Comparison of ENCODE assay signal across 13 cellular contexts in genomic region chr7:80106498-80107113, GRCh38. TPM values are rescaled to one million over a fixed set of nuclear protein-coding genes. Genes with fewer than 3 reads are reported as not detected.
DNase-seq lines count a peak whose midpoint lies in the region; ATAC-seq and TF ChIP-seq lines count a peak whose summit lies in the region.
"Had no signal": no experiment of that assay in that cellular context is flagged by ENCODE, and none has a peak within 500 bp of the region (broad histone marks: within the 10 kb centered on the region; RNA-seq: fewer than 3 reads in every experiment).

No MANE protein-coding gene starts in this region.

- peak overlapping the region; percentile 30 for H3K27ac ChIP-seq in neutrophil

- POLR2A ChIA-PET in activated CD8-positive, alpha-beta T cell treated with anti-CD3 and anti-CD28 coated beads, Interleukin-2, amount 10 ng/mL, durations not matched to agents 7 days and 5 days (lab: Charles Lee) = interaction anchor here (0.9 kb wide), 1 partner anchor 27 kb away, joined by 3 read pairs; no protein-coding TSS in a partner anchor

- H3K9me3 Mint-ChIP-seq in activated CD8-positive, alpha-beta T cell treated with anti-CD3 and anti-CD28 coated beads, Interleukin-2, amount 10 ng/mL, durations not matched to agents 7 days and 5 days (ENCODE audit: insufficient read depth) = no peaks in the 10 kb centered on the region
- H3K9me3 Mint-ChIP-seq: stimulated activated memory B cell treated with anti-CD40 and anti-IgM and Interleukin-4, amounts not matched to agents 10 μg/mL and 1 μg/mL and 100 μg/mL, for 72 hours had no signal

- no peaks in the 10 kb centered on the region for H3K36me3 Mint-ChIP-seq in activated CD8-positive, alpha-beta T cell treated with anti-CD3 and anti-CD28 coated beads, Interleukin-2, amount 10 ng/mL, durations not matched to agents 7 days and 5 days (ENCODE audit: low read depth)
- H3K36me3 Mint-ChIP-seq: stimulated activated memory B cell treated with anti-CD40 and anti-IgM and Interleukin-4, amounts not matched to agents 10 μg/mL and 1 μg/mL and 100 μg/mL, for 72 hours had no signal

- H3K4me3 ChIP-seq in neutrophil (ENCODE audit: low read depth in 1 of 2, low read length in 1 of 2) = no peak overlapping the region
- H3K4me3 ChIP-seq: heart left ventricle had no signal

- H3K27me3 ChIP-seq in neutrophil = no peaks in the 10 kb centered on the region
- H3K27me3 ChIP-seq: heart left ventricle had no signal

- DNase-seq in SKM-1 (lab: John Stamatoyannopoulos, UW; ENCODE audit: unreplicated experiment) = peak; percentile 13
- no peak for DNase-seq in SKM-1 treated with dmso at 0.1 percent for 144 hours (lab: John Stamatoyannopoulos, UW; ENCODE audit: unreplicated experiment)
- DNase-seq in activated CD8-positive, alpha-beta T cell treated with anti-CD3 and anti-CD28 coated beads, Interleukin-2, amount 10 ng/mL, durations not matched to agents 7 days and 5 days = no peak
- no peak for DNase-seq in A172 (ENCODE audit: low spot score)
- DNase-seq in cerebellum (ENCODE audit: low spot score) = no peak
- DNase-seq: 8988T; heart left ventricle; NCI-H2081 treated with DMSO at 0.1 percent for 48 hours; stimulated activated CD4-positive, alpha-beta T cell treated with anti-CD3 and anti-CD28 coated beads, Interleukin-15, amount 100 ng/mL, for 24 hours had no signal

- H3K27me3 Mint-ChIP-seq in activated CD8-positive, alpha-beta T cell treated with anti-CD3 and anti-CD28 coated beads, Interleukin-2, amount 10 ng/mL, durations not matched to agents 7 days and 5 days (ENCODE audit: low read depth) = peaks cover 2% of the 10 kb centered on the region
- H3K27me3 Mint-ChIP-seq: stimulated activated memory B cell treated with anti-CD40 and anti-IgM and Interleukin-4, amounts not matched to agents 10 μg/mL and 1 μg/mL and 100 μg/mL, for 72 hours had no signal

- no peak for TF ChIP-seq CTCF in neutrophil (IDR thresholded peaks at IDR 0.05)

- CTCF ChIA-PET in activated CD8-positive, alpha-beta T cell treated with anti-CD3 and anti-CD28 coated beads, Interleukin-2, amount 10 ng/mL, durations not matched to agents 7 days and 5 days (lab: Charles Lee) = interaction anchor here (1.0 to 4.7 kb wide), 4 partner anchors 10 to 47 kb away, joined by 3 to 24 read pairs (median 3); partner anchors contain the start of gene GNAI1

- H3K4me1 Mint-ChIP-seq in activated CD8-positive, alpha-beta T cell treated with anti-CD3 and anti-CD28 coated beads, Interleukin-2, amount 10 ng/mL, durations not matched to agents 7 days and 5 days (ENCODE audit: low read depth) = peaks cover 29% of the 10 kb centered on the region
- H3K4me1 Mint-ChIP-seq: stimulated activated memory B cell treated with anti-CD40 and anti-IgM and Interleukin-4, amounts not matched to agents 10 μg/mL and 1 μg/mL and 100 μg/mL, for 72 hours had no signal

- no peaks in the 10 kb centered on the region for H3K36me3 ChIP-seq in neutrophil
- H3K36me3 ChIP-seq: heart left ventricle had no signal

- no peaks in the 10 kb centered on the region for H3K9me3 ChIP-seq in neutrophil
- H3K9me3 ChIP-seq: heart left ventricle had no signal

- ATAC-seq in HG03097 (IDR thresholded peaks at IDR 0.05; ENCODE audit: low FRiP score, unreplicated experiment) (peak; percentile 59), GM19035 (IDR thresholded peaks at IDR 0.05; ENCODE audit: unreplicated experiment) (no peak)
- peak; percentile 30 for ATAC-seq in activated CD8-positive, alpha-beta T cell treated with anti-CD3 and anti-CD28 coated beads, Interleukin-2, amount 10 ng/mL, durations not matched to agents 7 days and 5 days
- ATAC-seq: heart left ventricle; stimulated activated memory B cell treated with anti-CD40 and anti-IgM and Interleukin-4, amounts not matched to agents 10 μg/mL and 1 μg/mL and 100 μg/mL, for 72 hours had no signal

- H3K27ac Mint-ChIP-seq in activated CD8-positive, alpha-beta T cell treated with anti-CD3 and anti-CD28 coated beads, Interleukin-2, amount 10 ng/mL, durations not matched to agents 7 days and 5 days = peak overlapping the region; percentile 50
- H3K27ac Mint-ChIP-seq: stimulated activated memory B cell treated with anti-CD40 and anti-IgM and Interleukin-4, amounts not matched to agents 10 μg/mL and 1 μg/mL and 100 μg/mL, for 72 hours had no signal

- no peak overlapping the region for H3K4me3 Mint-ChIP-seq in activated CD8-positive, alpha-beta T cell treated with anti-CD3 and anti-CD28 coated beads, Interleukin-2, amount 10 ng/mL, durations not matched to agents 7 days and 5 days
- H3K4me3 Mint-ChIP-seq: stimulated activated memory B cell treated with anti-CD40 and anti-IgM and Interleukin-4, amounts not matched to agents 10 μg/mL and 1 μg/mL and 100 μg/mL, for 72 hours had no signal

- H3K4me1 ChIP-seq in neutrophil (ENCODE audit: control insufficient read depth in 1 of 2, insufficient read depth in 1 of 2, low read depth in 1 of 2, low read length in 1 of 2) = peaks cover 0 to 22% of the 10 kb centered on the region in 2 experiments

RNA-seq across cellular contexts. Expression of gene GNAI1, which starts 28.0 kb away (rescaled TPM):
- total RNA-seq in activated CD8-positive, alpha-beta T cell treated with anti-CD3 and anti-CD28 coated beads, Interleukin-2, amount 10 ng/mL, durations not matched to agents 7 days and 5 days = not detected
- 51.4 and 55.1 TPM in 2 replicates for total RNA-seq in A172 (2014; rRNA removed; shearing (Covaris generic))
- 77.9 TPM for total RNA-seq in cerebellum

Comparison
In these comparisons a context has a peak if more than half of its experiments do, and no peak if none do; other contexts are left out.
1. RNA of gene GNAI1, which starts 28.0 kb away (total RNA-seq): 77.9 TPM in cerebellum (single experiment) and 51.4 to 55.1 TPM in A172; not detected in activated CD8-positive, alpha-beta T cell treated with anti-CD3 and anti-CD28 coated beads, Interleukin-2, amount 10 ng/mL, durations not matched to agents 7 days and 5 days; every median in the first group is over 10 times any median in the second.